Comparison of ENCODE assay signal across 10 cellular contexts in genomic region chr17:45395569-45396415, GRCh38. TPM values are rescaled to one million over a fixed set of nuclear protein-coding genes. Genes with fewer than 3 reads are reported as not detected.
DNase-seq lines count a peak whose midpoint lies in the region; ATAC-seq and TF ChIP-seq lines count a peak whose summit lies in the region.
"Had no signal": no experiment of that assay in that cellular context is flagged by ENCODE, and none has a peak within 500 bp of the region (broad histone marks: within the 10 kb centered on the region; RNA-seq: fewer than 3 reads in every experiment).

No MANE protein-coding gene starts in this region.

- peak overlapping the region; percentile 38 for H3K4ac ChIP-seq in IMR-90 (ENCODE audit: low read depth, low read length)
- peak overlapping the region; percentile 94 for H3K4ac ChIP-seq in neuronal stem cell (ENCODE audit: low read length)

- no peak overlapping the region for H2BK15ac ChIP-seq in IMR-90 (ENCODE audit: low read depth, low read length)
- H2BK15ac ChIP-seq in neuronal stem cell (ENCODE audit: low read length) = peak overlapping the region; percentile 97

- H2BK5ac ChIP-seq in IMR-90 (ENCODE audit: low read depth, low read length, poor library complexity, severe bottlenecking) (no peak overlapping the region), neuronal stem cell (ENCODE audit: low read length) (no peak overlapping the region)

- peak overlapping the region; percentile 75 for H2AK9ac ChIP-seq in IMR-90 (replicated peaks; ENCODE audit: low read depth, low read length, poor library complexity)

- ATAC-seq in IMR-90 (ENCODE audit: low read depth) (peak; percentile 5; the same call in 1 of the 2 replicates), esophagus mucosa (peak; percentile 13)
- no peak for ATAC-seq in activated CD8-positive, alpha-beta T cell treated with anti-CD3 and anti-CD28 coated beads for 36 hours

- H2BK20ac ChIP-seq in IMR-90 (ENCODE audit: low read depth, low read length) = no peak overlapping the region

- H3K18ac ChIP-seq in IMR-90 (ENCODE audit: low read depth, low read length) (no peak overlapping the region), neuronal stem cell (ENCODE audit: low read length) (peak overlapping the region; percentile 97)

- H2AK5ac ChIP-seq in IMR-90 (ENCODE audit: low read depth, low read length) (no peak overlapping the region; the same call in 1 of the 2 replicates), neuronal stem cell (ENCODE audit: low read depth, low read length) (peak overlapping the region; percentile 96)

- no peak overlapping the region for H4K91ac ChIP-seq in IMR-90 (ENCODE audit: insufficient read depth, low read depth, low read length)
- peak overlapping the region; percentile 88 for H4K91ac ChIP-seq in neuronal stem cell (ENCODE audit: low read depth, low read length, poor library complexity)

- 53% methylated on average over 14 of the region's 60 CpGs; no CpG with 5 or more reads in 1 of the 2 experiments for WGBS in IMR-90 (ENCODE audit: extremely low coverage in 2 of 2, insufficient read length in 1 of 2), 2 experiments
- WGBS in neuronal stem cell (ENCODE audit: extremely low coverage in 2 of 2, insufficient read length in 2 of 2, insufficient replicate concordance in 1 of 2), 2 donors = no CpG with 5 or more reads among the region's 60 CpGs

- intact Hi-C loops in IMR-90 (cut with micrococcal nuclease) = loop anchor here (1.0 to 2.0 kb wide), 2 partner anchors 30 to 437 kb away; no protein-coding TSS in a partner anchor
- intact Hi-C loops in tibial artery (cut with DNase I; ENCODE audit: low total_unique reads) = no loop called here
- intact Hi-C loops in activated CD8-positive, alpha-beta T cell treated with anti-CD3 and anti-CD28 coated beads for 36 hours (cut with micrococcal nuclease) = no loop called here

- H3K27me3 ChIP-seq in IMR-90 (ENCODE audit: control insufficient read depth, insufficient read depth, low read length) (peaks cover 9% of the 10 kb centered on the region; the same call in 1 of the 2 replicates), neuronal stem cell (ENCODE audit: control insufficient read depth in 3 of 3, insufficient read depth in 3 of 3, low read depth in 1 of 3, low read length in 3 of 3) (peaks cover 0 to 5% (median 0%) of the 10 kb centered on the region in 3 experiments), tibial artery (peaks cover 0 to 12% of the 10 kb centered on the region in 2 donors)

- H4K5ac ChIP-seq in IMR-90 (ENCODE audit: low read depth, low read length) = peak overlapping the region; percentile 56; the same call in 1 of the 2 replicates

- H3K9ac ChIP-seq in IMR-90 (ENCODE audit: low read depth, low read length) (peak overlapping the region; percentile 53; the same call in 1 of the 2 replicates), neuronal stem cell (ENCODE audit: low read depth, low read length, poor library complexity) (peak overlapping the region; percentile 71)

- no peak for DNase-seq in IMR-90
- no peak for DNase-seq in neuronal stem cell (ENCODE audit: low spot score)
- no peak for DNase-seq in tibial artery
- DNase-seq in activated naive CD8-positive, alpha-beta T cell treated with anti-CD3 and anti-CD28 coated beads for 36 hours = no peak
- DNase-seq in activated CD8-positive, alpha-beta T cell treated with anti-CD3 and anti-CD28 coated beads for 36 hours = no peak
- no peak for DNase-seq in ACHN
- DNase-seq in stimulated activated naive CD4-positive, alpha-beta T cell treated with Interleukin-2 at 50 U/mL for 16 hours (lab: John Stamatoyannopoulos, UW) = no peak

- H3K9me3 Mint-ChIP-seq in activated naive CD8-positive, alpha-beta T cell treated with anti-CD3 and anti-CD28 coated beads for 36 hours = no peaks in the 10 kb centered on the region
- no peaks in the 10 kb centered on the region for H3K9me3 Mint-ChIP-seq in activated CD8-positive, alpha-beta T cell treated with anti-CD3 and anti-CD28 coated beads for 36 hours
- H3K9me3 Mint-ChIP-seq: activated naive CD4-positive, alpha-beta T cell treated with anti-CD3 and anti-CD28 coated beads, Interleukin-2, amount 10 ng/mL, durations not matched to agents 7 days and 5 days; stimulated activated effector memory CD8-positive, alpha-beta T cell treated with anti-CD3 and anti-CD28 coated beads, Interleukin-12 subunit alpha, Interleukin-12 subunit beta, amount 100 ng/mL, for 72 hours had no signal

- no peaks in the 10 kb centered on the region for H3K9me3 ChIP-seq in IMR-90 (ENCODE audit: control insufficient read depth, insufficient read depth, low read length)
- peaks cover 1 to 4% of the 10 kb centered on the region in 2 donors for H3K9me3 ChIP-seq in neuronal stem cell (replicated peaks in 1 of 2; ENCODE audit: control insufficient read depth in 2 of 2, insufficient read depth in 1 of 2, low read depth in 1 of 2, low read length in 2 of 2)
- no peaks in the 10 kb centered on the region for H3K9me3 ChIP-seq in tibial artery

- no peak for TF ChIP-seq POLR2A in IMR-90 (IDR thresholded peaks at IDR 0.05; ENCODE audit: low read depth, low read length)

- BruUV-seq in IMR-90 (replicated peaks; lab: Mats Ljungman, UMichigan) = no TSS peak

- no peak overlapping the region for H3K27ac Mint-ChIP-seq in activated naive CD8-positive, alpha-beta T cell treated with anti-CD3 and anti-CD28 coated beads for 36 hours
- no peak overlapping the region for H3K27ac Mint-ChIP-seq in activated CD8-positive, alpha-beta T cell treated with anti-CD3 and anti-CD28 coated beads for 36 hours
- H3K27ac Mint-ChIP-seq: activated naive CD4-positive, alpha-beta T cell treated with anti-CD3 and anti-CD28 coated beads, Interleukin-2, amount 10 ng/mL, durations not matched to agents 7 days and 5 days; stimulated activated effector memory CD8-positive, alpha-beta T cell treated with anti-CD3 and anti-CD28 coated beads, Interleukin-12 subunit alpha, Interleukin-12 subunit beta, amount 100 ng/mL, for 72 hours had no signal

- no peak overlapping the region; the same call in 1 of the 2 replicates for H3K27ac ChIP-seq in IMR-90 (ENCODE audit: insufficient read depth, low read length)
- no peak overlapping the region for H3K27ac ChIP-seq in neuronal stem cell (replicated peaks; ENCODE audit: low read length)
- no peak overlapping the region for H3K27ac ChIP-seq in tibial artery

- H3K4me1 ChIP-seq in IMR-90 (ENCODE audit: control insufficient read depth, insufficient read depth, low read length) = peaks cover 5% of the 10 kb centered on the region
- peaks cover 0 to 6% of the 10 kb centered on the region in 2 donors for H3K4me1 ChIP-seq in neuronal stem cell (ENCODE audit: control insufficient read depth in 2 of 2, insufficient read depth in 1 of 2, low read depth in 1 of 2, low read length in 2 of 2)
- H3K4me1 ChIP-seq in tibial artery = peaks cover 0 to 14% (median 9%) of the 10 kb centered on the region in 4 donors

- H3K4me2 ChIP-seq in IMR-90 (ENCODE audit: low read depth, low read length) (peak overlapping the region; percentile 43; the same call in 1 of the 2 replicates), neuronal stem cell (ENCODE audit: insufficient read depth, low read length, poor library complexity, severe bottlenecking) (no peak overlapping the region)

- H4K8ac ChIP-seq in IMR-90 (ENCODE audit: low read depth in 2 of 2, low read length in 2 of 2) = peak overlapping the region; percentile 77 to 91; a peak in 3 of 4 replicates
- peak overlapping the region; percentile 66 for H4K8ac ChIP-seq in neuronal stem cell (ENCODE audit: low read depth, low read length)

- CTCF ChIA-PET in IMR-90 (lab: Yijun Ruan, JAX) = interaction anchor here (0.8 kb wide), 1 partner anchor 31 kb away, joined by 3 read pairs; no protein-coding TSS in a partner anchor
- CTCF ChIA-PET in activated CD8-positive, alpha-beta T cell treated with anti-CD3 and anti-CD28 coated beads for 36 hours (lab: Charles Lee) = interaction anchor here (0.9 to 10.0 kb wide), 6 partner anchors 10 to 261 kb away, joined by 3 to 74 read pairs (median 4); partner anchors contain the start of gene ACBD4

- no peak overlapping the region for H3K4me3 Mint-ChIP-seq in activated naive CD8-positive, alpha-beta T cell treated with anti-CD3 and anti-CD28 coated beads for 36 hours
- H3K4me3 Mint-ChIP-seq in activated CD8-positive, alpha-beta T cell treated with anti-CD3 and anti-CD28 coated beads for 36 hours = no peak overlapping the region
- H3K4me3 Mint-ChIP-seq: activated naive CD4-positive, alpha-beta T cell treated with anti-CD3 and anti-CD28 coated beads, Interleukin-2, amount 10 ng/mL, durations not matched to agents 7 days and 5 days; stimulated activated effector memory CD8-positive, alpha-beta T cell treated with anti-CD3 and anti-CD28 coated beads, Interleukin-12 subunit alpha, Interleukin-12 subunit beta, amount 100 ng/mL, for 72 hours had no signal

- no peaks in the 10 kb centered on the region for H4K20me1 ChIP-seq in IMR-90 (ENCODE audit: insufficient read depth, low read length)

- no peak overlapping the region for H3K56ac ChIP-seq in IMR-90 (ENCODE audit: extremely low read depth, insufficient read depth, low read length)

- TF ChIP-seq RAD21 in IMR-90 (IDR thresholded peaks at IDR 0.05; ENCODE audit: low read length) = no peak

- no peaks in the 10 kb centered on the region for H3K27me3 Mint-ChIP-seq in activated naive CD8-positive, alpha-beta T cell treated with anti-CD3 and anti-CD28 coated beads for 36 hours
- no peaks in the 10 kb centered on the region for H3K27me3 Mint-ChIP-seq in activated CD8-positive, alpha-beta T cell treated with anti-CD3 and anti-CD28 coated beads for 36 hours

- POLR2A ChIA-PET in IMR-90 (lab: Charles Lee; ENCODE audit: unreplicated experiment) = no interaction called here
- POLR2A ChIA-PET in activated CD8-positive, alpha-beta T cell treated with anti-CD3 and anti-CD28 coated beads for 36 hours (lab: Charles Lee) = interaction anchor here (3.9 kb wide), 1 partner anchor 13 kb away, joined by 14 read pairs; no protein-coding TSS in a partner anchor

- no peak for TF ChIP-seq CTCF in IMR-90 (conservative IDR thresholded peaks at IDR 0.05; ENCODE audit: low read depth, low read length)
- no peak for TF ChIP-seq CTCF in tibial artery (IDR thresholded peaks at IDR 0.05)
- no peak for TF ChIP-seq CTCF in activated CD8-positive, alpha-beta T cell treated with anti-CD3 and anti-CD28 coated beads for 36 hours (IDR thresholded peaks at IDR 0.05)

- H2AFZ ChIP-seq in IMR-90 (replicated peaks; ENCODE audit: low read length, poor library complexity) (peak overlapping the region; percentile 99), neuronal stem cell (ENCODE audit: low read length) (peak overlapping the region; percentile 85)

- H2BK12ac ChIP-seq in neuronal stem cell (ENCODE audit: low read length) = peak overlapping the region; percentile 75

- no peak overlapping the region for H3K23ac ChIP-seq in IMR-90 (ENCODE audit: low read depth, low read length)
- H3K23ac ChIP-seq in neuronal stem cell (ENCODE audit: low read depth, low read length, poor library complexity) = peak overlapping the region; percentile 67

- in situ Hi-C loops in IMR-90 (cut with MboI; ENCODE audit: low sequenced_read_pairs) (no loop called here), ACHN (cut with HindIII; ENCODE audit: low pct_ligation_motif_present, low pct_unique_long_range_greater_than_20kb, low sequenced_read_pairs) (no loop called here)

- H3K14ac ChIP-seq in IMR-90 (replicated peaks; ENCODE audit: low read depth, low read length) (no peak overlapping the region; the same call in 1 of the 2 replicates), neuronal stem cell (ENCODE audit: low read length) (peak overlapping the region; percentile 58)

- dilution Hi-C loops in IMR-90 (cut with HindIII; ENCODE audit: low sequenced_read_pairs, unreplicated experiment) = no loop called here

- H3K79me1 ChIP-seq in IMR-90 (ENCODE audit: low read depth in 1 of 2, low read length in 2 of 2) = no peaks in the 10 kb centered on the region
- H3K79me1 ChIP-seq in neuronal stem cell (ENCODE audit: low read depth, low read length) = no peaks in the 10 kb centered on the region

- no peaks in the 10 kb centered on the region for H3K9me1 ChIP-seq in IMR-90 (ENCODE audit: insufficient read depth, low read length)

- H3K36me3 ChIP-seq in IMR-90 (ENCODE audit: control insufficient read depth, insufficient read depth, low read length) (no peaks in the 10 kb centered on the region), neuronal stem cell (replicated peaks in 1 of 2; ENCODE audit: control insufficient read depth in 2 of 2, insufficient read depth in 2 of 2, low read length in 2 of 2) (no peaks in the 10 kb centered on the region), tibial artery (peaks cover 0 to 37% (median 4%) of the 10 kb centered on the region in 3 donors)

- H3K36me3 Mint-ChIP-seq in activated naive CD8-positive, alpha-beta T cell treated with anti-CD3 and anti-CD28 coated beads for 36 hours = peaks cover 7% of the 10 kb centered on the region
- peaks cover 12% of the 10 kb centered on the region for H3K36me3 Mint-ChIP-seq in activated CD8-positive, alpha-beta T cell treated with anti-CD3 and anti-CD28 coated beads for 36 hours (ENCODE audit: low read depth)

- no peak overlapping the region for H3K4me3 ChIP-seq in IMR-90 (ENCODE audit: insufficient read depth, low read depth, low read length)
- H3K4me3 ChIP-seq in neuronal stem cell (ENCODE audit: low read length in 2 of 2) = no peak overlapping the region
- peak overlapping the region; percentile 21 to 28 for H3K4me3 ChIP-seq in tibial artery

- H2BK120ac ChIP-seq in IMR-90 (ENCODE audit: low read depth, low read length) (0 out of 2 replicates have a peak overlapping the region, but pooled peaks have one; percentile 18), neuronal stem cell (ENCODE audit: low read depth, low read length) (peak overlapping the region; percentile 33)

- H3K4me1 Mint-ChIP-seq in activated naive CD8-positive, alpha-beta T cell treated with anti-CD3 and anti-CD28 coated beads for 36 hours = peaks cover 8% of the 10 kb centered on the region
- peaks cover 5% of the 10 kb centered on the region for H3K4me1 Mint-ChIP-seq in activated CD8-positive, alpha-beta T cell treated with anti-CD3 and anti-CD28 coated beads for 36 hours (ENCODE audit: low read depth)
- H3K4me1 Mint-ChIP-seq: activated naive CD4-positive, alpha-beta T cell treated with anti-CD3 and anti-CD28 coated beads, Interleukin-2, amount 10 ng/mL, durations not matched to agents 7 days and 5 days had no signal

RNA-seq across cellular contexts. Expression of gene ARHGAP27, which starts 36.9 kb away (rescaled TPM):
- total RNA-seq in IMR-90 (2012; rRNA removed) (under 0.01 and 0.56 TPM in 2 replicates), esophagus mucosa (69.0 TPM)
- polyA plus RNA-seq in IMR-90 (2012; rRNA removed) = 0.89 and 1.9 TPM in 2 replicates
- 0.37 and 0.67 TPM in 2 replicates for polyA plus RNA-seq in IMR-90 (2012; cell fraction: cytosol; rRNA removed)
- 7.4 and 16.4 TPM in 2 replicates for polyA plus RNA-seq in IMR-90 (2012; cell fraction: nucleus; rRNA removed; ENCODE audit: low replicate concordance)
- 1.5 TPM for polyA plus RNA-seq in neuronal stem cell (2013, experiment 1 of 2)
- 1.4 TPM for polyA plus RNA-seq in neuronal stem cell (2013, experiment 2 of 2)
- total RNA-seq in activated naive CD8-positive, alpha-beta T cell treated with anti-CD3 and anti-CD28 coated beads for 36 hours = 10 to 100 TPM; 33.3 to 35.8 TPM
- total RNA-seq in activated CD8-positive, alpha-beta T cell treated with anti-CD3 and anti-CD28 coated beads for 36 hours = 10 to 100 TPM; 37.8 to 40.9 TPM

Comparison
In these comparisons a context has a peak if more than half of its experiments do, and no peak if none do; other contexts are left out.
1. H3K4me3 ChIP-seq: peak in tibial artery (2 of 2); none in IMR-90 (single experiment) and neuronal stem cell (0 of 2).
2. RNA of gene ARHGAP27, which starts 36.9 kb away (total RNA-seq): 69.0 TPM in esophagus mucosa (single experiment), 37.8 to 40.9 TPM in activated CD8-positive, alpha-beta T cell treated with anti-CD3 and anti-CD28 coated beads for 36 hours and 33.3 to 35.8 TPM in activated naive CD8-positive, alpha-beta T cell treated with anti-CD3 and anti-CD28 coated beads for 36 hours; under 0.01 to 0.56 TPM in IMR-90; every median in the first group is over 10 times any median in the second.